8 cellular contexts compared by ENCODE assay signal in genomic region chr2:105397959-105398521, GRCh38. TPM values are rescaled to one million over a fixed set of nuclear protein-coding genes. Genes with fewer than 3 reads are reported as not detected.
A peak's percentile ranks its signal among the peaks of the same experiment; 100 is the strongest.
DNase-seq lines count a peak whose midpoint lies in the region; ATAC-seq, FAIRE-seq and TF ChIP-seq lines count a peak whose summit lies in the region.

No MANE protein-coding gene starts in this region.

- H3K36me3 Mint-ChIP-seq in activated naive CD8-positive, alpha-beta T cell treated with anti-CD3 and anti-CD28 coated beads, Interleukin-2, amount 50 U/mL, for 24 hours (ENCODE audit: low read depth): no peaks in the 10 kb centered on the region

- H3K4me1 ChIP-seq in A673 (ENCODE audit: insufficient read depth, low read length, poor library complexity, severe bottlenecking) (no peaks in the 10 kb centered on the region), keratinocyte (ENCODE audit: control insufficient read depth, extremely low read depth, insufficient read depth, low read length) (peaks cover 26% of the 10 kb centered on the region), stomach smooth muscle (ENCODE audit: control insufficient read depth, insufficient read depth, low read length) (peaks cover 30% of the 10 kb centered on the region)

- intact Hi-C loops in A673 (cut with micrococcal nuclease; ENCODE audit: unreplicated experiment): no loop called here

- H3K27me3 Mint-ChIP-seq in activated naive CD8-positive, alpha-beta T cell treated with anti-CD3 and anti-CD28 coated beads, Interleukin-2, amount 50 U/mL, for 24 hours: peaks cover 25% of the 10 kb centered on the region

- peaks cover 21% of the 10 kb centered on the region for H4K20me1 ChIP-seq in keratinocyte (ENCODE audit: control insufficient read depth, extremely low read depth, insufficient read depth, low read length)

- H3K4me1 Mint-ChIP-seq in activated naive CD8-positive, alpha-beta T cell treated with anti-CD3 and anti-CD28 coated beads, Interleukin-2, amount 50 U/mL, for 24 hours: peaks cover 23% of the 10 kb centered on the region

- no peak for FAIRE-seq in keratinocyte (lab: Jason Lieb, UNC)

- H3K27me3 ChIP-seq in A673 (replicated peaks; ENCODE audit: insufficient read depth, low read depth, low read length, poor library complexity) (no peaks in the 10 kb centered on the region), keratinocyte (ENCODE audit: control insufficient read depth, extremely low read depth, insufficient read depth, low read length) (no peaks in the 10 kb centered on the region), stomach smooth muscle (ENCODE audit: control insufficient read depth in 1 of 2, insufficient read depth in 2 of 2, low read length in 2 of 2) (peaks cover 0 to 2% of the 10 kb centered on the region in 2 donors)

- H3K9ac ChIP-seq in keratinocyte (ENCODE audit: control insufficient read depth, extremely low read depth, insufficient read depth, low read length) (peak overlapping the region; percentile 98), stomach smooth muscle (ENCODE audit: low read length in 2 of 2) (peak overlapping the region; percentile 97 to 98)

- TF ChIP-seq CTCF in A673 (conservative IDR thresholded peaks at IDR 0.05; ENCODE audit: low read depth, low read length) (no peak), keratinocyte (optimal IDR thresholded peaks at IDR 0.05 in 1 of 3, IDR thresholded peaks at IDR 0.05 in 1 of 3, conservative IDR thresholded peaks at IDR 0.05 in 1 of 3; ENCODE audit: extremely low read depth in 1 of 3, insufficient read depth in 2 of 3, low read length in 3 of 3) (peak in 1 of 3 experiments; percentile 13)

- H3K27ac ChIP-seq in A673 (ENCODE audit: low read depth, low read length, poor library complexity, severe bottlenecking): peak overlapping the region; percentile 75
- H3K27ac ChIP-seq in keratinocyte (ENCODE audit: control insufficient read depth, insufficient read depth, low read length): peak overlapping the region; percentile 97
- peak overlapping the region; percentile 93 for H3K27ac ChIP-seq in stomach smooth muscle (ENCODE audit: low read length)

- H3K4me3 ChIP-seq in A673 (ENCODE audit: low read depth, low read length, poor library complexity, severe bottlenecking) (peak overlapping the region; percentile 57), keratinocyte (ENCODE audit: control insufficient read depth in 2 of 3, extremely low read depth in 1 of 3, insufficient read depth in 2 of 3, low read depth in 1 of 3, low read length in 3 of 3) (peak overlapping the region; percentile 66 to 99 (median 99)), stomach smooth muscle (ENCODE audit: low read length in 2 of 2) (peak overlapping the region; percentile 67 to 96)

- H3K9me3 Mint-ChIP-seq in activated naive CD8-positive, alpha-beta T cell treated with anti-CD3 and anti-CD28 coated beads, Interleukin-2, amount 50 U/mL, for 24 hours: no peaks in the 10 kb centered on the region

- H3K9me3 ChIP-seq in A673 (ENCODE audit: low read depth, low read length, poor library complexity, severe bottlenecking): no peaks in the 10 kb centered on the region
- no peaks in the 10 kb centered on the region for H3K9me3 ChIP-seq in keratinocyte (ENCODE audit: control insufficient read depth, low read depth, low read length)
- H3K9me3 ChIP-seq in stomach smooth muscle (ENCODE audit: control insufficient read depth in 2 of 2, low read length in 2 of 2): no peaks in the 10 kb centered on the region

- no peaks in the 10 kb centered on the region for H3K36me3 ChIP-seq in A673 (ENCODE audit: insufficient read depth, low read length, poor library complexity, severe bottlenecking)
- peaks cover 14 to 27% of the 10 kb centered on the region in 2 experiments for H3K36me3 ChIP-seq in keratinocyte (ENCODE audit: control insufficient read depth in 2 of 2, extremely low read depth in 1 of 2, insufficient read depth in 2 of 2, low read length in 2 of 2)
- peaks cover 2 to 5% of the 10 kb centered on the region in 2 donors for H3K36me3 ChIP-seq in stomach smooth muscle (ENCODE audit: control insufficient read depth in 2 of 2, insufficient read depth in 2 of 2, low read length in 2 of 2)

- peak overlapping the region; percentile 72 for H3K27ac Mint-ChIP-seq in activated naive CD8-positive, alpha-beta T cell treated with anti-CD3 and anti-CD28 coated beads, Interleukin-2, amount 50 U/mL, for 24 hours

- peak; percentile 23 for ATAC-seq in HG02678 (IDR thresholded peaks at IDR 0.05; ENCODE audit: unreplicated experiment)
- ATAC-seq in activated naive CD8-positive, alpha-beta T cell treated with anti-CD3 and anti-CD28 coated beads, Interleukin-2, amount 50 U/mL, for 24 hours: no peak

- CTCF ChIA-PET in A673 (lab: Charles Lee): no interaction called here

- H2AFZ ChIP-seq in keratinocyte (ENCODE audit: control insufficient read depth, low read length): no peak overlapping the region

- dilution Hi-C loops in keratinocyte (cut with MboI; ENCODE audit: extremely low pct_ligation_motif_present, low sequenced_read_pairs): no loop called here

- H3K79me2 ChIP-seq in keratinocyte (ENCODE audit: control insufficient read depth, insufficient read depth, low read length): peaks cover 50% of the 10 kb centered on the region

- TSS peak; percentile 52 for BruUV-seq in A673 (replicated peaks; lab: Mats Ljungman, UMichigan)

- DNase-seq in A673 (ENCODE audit: low spot score) (no peak), keratinocyte (ENCODE audit: low read depth, low spot score) (no peak), KG1 (lab: John Stamatoyannopoulos, UW) (no peak), C1 segment of cervical spinal cord (lab: John Stamatoyannopoulos, UW) (no peak), cerebellar cortex (ENCODE audit: low spot score) (no peak)
- DNase-seq in activated naive CD8-positive, alpha-beta T cell treated with anti-CD3 and anti-CD28 coated beads, Interleukin-2, amount 50 U/mL, for 24 hours: no peak

- peak overlapping the region; percentile 78 for H3K4me3 Mint-ChIP-seq in activated naive CD8-positive, alpha-beta T cell treated with anti-CD3 and anti-CD28 coated beads, Interleukin-2, amount 50 U/mL, for 24 hours

- H3K9me1 ChIP-seq in keratinocyte (ENCODE audit: control insufficient read depth, extremely low read depth, insufficient read depth, low read length): peaks cover 9% of the 10 kb centered on the region

- POLR2A ChIA-PET in A673 (lab: Charles Lee; ENCODE audit: low non-redundant PET): no interaction called here

- H3K4me2 ChIP-seq in keratinocyte (ENCODE audit: control insufficient read depth, extremely low read depth, insufficient read depth, low read depth, low read length): peak overlapping the region; percentile 89

RNA-seq across cellular contexts. Expression of gene FHL2, which starts 0.8 kb away (rescaled TPM):
- 3.2 and 4.7 TPM in 2 replicates for total RNA-seq in A673 (2021)
- 132 to 175 TPM (median 144 TPM) in 3 replicates for polyA plus RNA-seq in keratinocyte
- 27.1 TPM for polyA plus RNA-seq in keratinocyte (2011; ENCODE audit: low read depth)
- polyA plus RNA-seq in keratinocyte (2011; cell fraction: cytosol; rRNA removed): 139 and 154 TPM in 2 replicates
- polyA plus RNA-seq in keratinocyte (2011; cell fraction: nucleus; rRNA removed): 104 and 114 TPM in 2 replicates
- 91.4 and 116 TPM in 2 replicates for polyA plus RNA-seq in keratinocyte (2012; ENCODE audit: low replicate concordance)
- 130 to 194 TPM (median 145 TPM) in 3 replicates for polyA minus RNA-seq in keratinocyte
- 77.3 TPM for polyA minus RNA-seq in keratinocyte (2011; cell fraction: cytosol; rRNA and poly(A)+ RNA removed)
- 44.9 and 62.7 TPM in 2 replicates for polyA minus RNA-seq in keratinocyte (2011; cell fraction: nucleus; rRNA and poly(A)+ RNA removed)
